In genomic region chr9:382383-382782, GRCh38 we compare ENCODE assay signal across 20 cellular contexts.
"Had no signal": no experiment of that assay in that cellular context is flagged by ENCODE, and none has a peak within 500 bp of the region (broad histone marks: within the 10 kb centered on the region; RNA-seq: fewer than 3 reads in every experiment).

No MANE protein-coding gene starts in this region.

- H3K9me3 ChIP-seq: lower lobe of right lung, thoracic aorta, vagina had no signal

- H3K27me3 Mint-ChIP-seq: activated CD4-positive, alpha-beta memory T cell treated with anti-CD3 and anti-CD28 coated beads, Interleukin-2, amount 10 ng/mL, durations not matched to agents 7 days and 5 days; activated naive CD4-positive, alpha-beta T cell treated with anti-CD3 and anti-CD28 coated beads, Interleukin-2, amount 50 U/mL, for 24 hours; naive B cell; type B pancreatic cell had no signal

- H3K4me1 Mint-ChIP-seq: naive B cell, neural crest cell had no signal

- H3K27ac Mint-ChIP-seq: activated CD4-positive, alpha-beta memory T cell treated with anti-CD3 and anti-CD28 coated beads, Interleukin-2, amount 10 ng/mL, durations not matched to agents 7 days and 5 days; activated naive CD4-positive, alpha-beta T cell treated with anti-CD3 and anti-CD28 coated beads, Interleukin-2, amount 50 U/mL, for 24 hours; type B pancreatic cell; WTC11 had no signal

- H3K36me3 Mint-ChIP-seq: type B pancreatic cell, WTC11 had no signal

- DNase-seq: activated CD4-positive, alpha-beta memory T cell treated with anti-CD3 and anti-CD28 coated beads, Interleukin-2, amount 10 ng/mL, durations not matched to agents 7 days and 5 days; activated CD4-positive, alpha-beta T cell treated with anti-CD3 and anti-CD28 coated beads for 4 hours; activated gamma-delta T cell; activated T-cell treated with anti-CD3 and anti-CD28 coated beads, Interleukin-2, amount 50 U/mL, for 4 hours; immature natural killer cell; lower lobe of right lung; mesendoderm; naive B cell; small intestine; stimulated activated naive CD4-positive, alpha-beta T cell treated with Interleukin-2 at 50 U/mL for 16 hours; T-helper 1 cell; T-helper 9 cell had no signal

- H3K4me3 Mint-ChIP-seq: activated CD4-positive, alpha-beta memory T cell treated with anti-CD3 and anti-CD28 coated beads, Interleukin-2, amount 10 ng/mL, durations not matched to agents 7 days and 5 days; activated naive CD4-positive, alpha-beta T cell treated with anti-CD3 and anti-CD28 coated beads, Interleukin-2, amount 50 U/mL, for 24 hours; activated T-cell treated with anti-CD3 and anti-CD28 coated beads, Interleukin-2, amount 50 U/mL, for 4 hours; immature natural killer cell; naive B cell; neural crest cell; type B pancreatic cell; WTC11 had no signal

- ATAC-seq: activated T-cell treated with anti-CD3 and anti-CD28 coated beads, Interleukin-2, amount 50 U/mL, for 4 hours; left lobe of liver; lower lobe of right lung; sciatic nerve; WTC11 had no signal

- H3K9me3 Mint-ChIP-seq: activated CD4-positive, alpha-beta memory T cell treated with anti-CD3 and anti-CD28 coated beads, Interleukin-2, amount 10 ng/mL, durations not matched to agents 7 days and 5 days; activated naive CD4-positive, alpha-beta T cell treated with anti-CD3 and anti-CD28 coated beads, Interleukin-2, amount 50 U/mL, for 24 hours; activated T-cell treated with anti-CD3 and anti-CD28 coated beads, Interleukin-2, amount 50 U/mL, for 4 hours; immature natural killer cell; neural crest cell; type B pancreatic cell; WTC11 had no signal
